Comparison of ENCODE assay signal across 8 cellular contexts in genomic region chr11:120334894-120335462, GRCh38. TPM values are rescaled to one million over a fixed set of nuclear protein-coding genes. Genes with fewer than 3 reads are reported as not detected.
DNase-seq lines count a peak whose midpoint lies in the region; ATAC-seq, FAIRE-seq and TF ChIP-seq lines count a peak whose summit lies in the region.

No MANE protein-coding gene starts in this region.

- H3K4me3 Mint-ChIP-seq in activated CD8-positive, alpha-beta T cell treated with anti-CD3 and anti-CD28 coated beads for 36 hours, result peak overlapping the region; percentile 58

- H3K27me3 Mint-ChIP-seq in activated CD8-positive, alpha-beta T cell treated with anti-CD3 and anti-CD28 coated beads for 36 hours, result peaks cover 40% of the 10 kb centered on the region

- peak; percentile 44 for ATAC-seq in activated CD8-positive, alpha-beta T cell treated with anti-CD3 and anti-CD28 coated beads for 36 hours
- no peak for ATAC-seq in HG03565 (IDR thresholded peaks at IDR 0.05; ENCODE audit: unreplicated experiment)

- no peak for TF ChIP-seq EP300 in stomach (IDR thresholded peaks at IDR 0.05)

- H3K36me3 ChIP-seq in mucosa of stomach (ENCODE audit: control insufficient read depth, insufficient read depth, low read length), result no peaks in the 10 kb centered on the region
- peaks cover 0 to 10% (median 8%) of the 10 kb centered on the region in 4 donors for H3K36me3 ChIP-seq in stomach

- peaks cover 28% of the 10 kb centered on the region for H3K4me1 Mint-ChIP-seq in activated CD8-positive, alpha-beta T cell treated with anti-CD3 and anti-CD28 coated beads for 36 hours (ENCODE audit: low read depth)

- TF ChIP-seq POLR2A in stomach (IDR thresholded peaks at IDR 0.05), result no peak

- TF ChIP-seq CTCF in D721Med (IDR thresholded peaks at IDR 0.05; ENCODE audit: insufficient read depth, missing control alignments) (peak; percentile 66), epithelial cell of proximal tubule (conservative IDR thresholded peaks at IDR 0.05; ENCODE audit: low read depth, low read length) (peak; percentile 73), stomach (IDR thresholded peaks at IDR 0.05) (peak in 5 of 7 experiments; percentile 45 to 74 (median 59))
- peak; percentile 58 for TF ChIP-seq CTCF in activated CD8-positive, alpha-beta T cell treated with anti-CD3 and anti-CD28 coated beads for 36 hours (IDR thresholded peaks at IDR 0.05)

- H3K36me3 Mint-ChIP-seq in activated CD8-positive, alpha-beta T cell treated with anti-CD3 and anti-CD28 coated beads for 36 hours (ENCODE audit: low read depth), result peaks cover 2% of the 10 kb centered on the region

- H3K9me3 ChIP-seq in mucosa of stomach (ENCODE audit: control insufficient read depth, low read length) (no peaks in the 10 kb centered on the region), stomach (no peaks in the 10 kb centered on the region)

- no peaks in the 10 kb centered on the region for H3K9me3 Mint-ChIP-seq in activated CD8-positive, alpha-beta T cell treated with anti-CD3 and anti-CD28 coated beads for 36 hours

- H3K27me3 ChIP-seq in mucosa of stomach (ENCODE audit: control insufficient read depth, insufficient read depth, low read length) (no peaks in the 10 kb centered on the region), stomach (no peaks in the 10 kb centered on the region)

- CTCF ChIA-PET in activated CD8-positive, alpha-beta T cell treated with anti-CD3 and anti-CD28 coated beads for 36 hours (lab: Charles Lee), result interaction anchor here (0.6 to 2.9 kb wide), 30 partner anchors 8 to 860 kb away, joined by 3 to 19 read pairs (median 3); partner anchors contain the start of genes GRIK4 and TLCD5

- no peak for DNase-seq in D721Med (ENCODE audit: insufficient read length, low spot score)
- peak; percentile 98 for DNase-seq in HT-29 (ENCODE audit: low spot score)
- peak; percentile 74 for DNase-seq in NCI-H82 (lab: John Stamatoyannopoulos, UW)
- DNase-seq in activated CD8-positive, alpha-beta T cell treated with anti-CD3 and anti-CD28 coated beads for 36 hours, result peak; percentile 72
- DNase-seq in epithelial cell of proximal tubule (ENCODE audit: low read depth), result no peak
- DNase-seq in stomach, result peak; percentile 64

- no peak for FAIRE-seq in D721Med (lab: Jason Lieb, UNC)

- H3K27ac ChIP-seq in stomach, result peak overlapping the region; percentile 32 to 100 (median 99)

- H3K4me1 ChIP-seq in mucosa of stomach (ENCODE audit: control insufficient read depth, insufficient read depth, low read length), result peaks cover 18% of the 10 kb centered on the region
- H3K4me1 ChIP-seq in stomach, result peaks cover 12 to 78% (median 57%) of the 10 kb centered on the region in 4 donors

- POLR2A ChIA-PET in activated CD8-positive, alpha-beta T cell treated with anti-CD3 and anti-CD28 coated beads for 36 hours (lab: Charles Lee), result interaction anchor here (0.6 to 1.2 kb wide), 2 partner anchors 19 to 97 kb away, joined by 3 to 5 read pairs; no protein-coding TSS in a partner anchor

- intact Hi-C loops in activated CD8-positive, alpha-beta T cell treated with anti-CD3 and anti-CD28 coated beads for 36 hours (cut with micrococcal nuclease), result loop anchor here (5.0 to 10.0 kb wide), 3 partner anchors 100 to 232 kb away; no protein-coding TSS in a partner anchor
- intact Hi-C loops in stomach (cut with DNase I; ENCODE audit: low total_unique reads), result no loop called here

- H3K4me3 ChIP-seq in epithelial cell of proximal tubule (ENCODE audit: low read depth, low read length) (peak overlapping the region; percentile 63), mucosa of stomach (ENCODE audit: low read length) (peak overlapping the region; percentile 38), stomach (peak overlapping the region; percentile 81 to 94 (median 88))

- no peak overlapping the region for H3K27ac Mint-ChIP-seq in activated CD8-positive, alpha-beta T cell treated with anti-CD3 and anti-CD28 coated beads for 36 hours

- H3K9ac ChIP-seq in mucosa of stomach (ENCODE audit: low read length), result peak overlapping the region; percentile 81

- WGBS in stomach, 5 donors, result 0 to 2% (median 1%) methylated on average over 8 of the region's 8 CpGs

RNA-seq across cellular contexts. Expression of gene ARHGEF12, which starts 1.2 kb away (rescaled TPM):
- 44.7 and 45.1 TPM in 2 replicates for total RNA-seq in HT-29 (2014; rRNA removed; shearing (Covaris generic))
- 10 to 100 TPM in 1 of 2 experiments, 1 to 10 TPM in 1; 9.6 to 10.2 TPM for total RNA-seq in activated CD8-positive, alpha-beta T cell treated with anti-CD3 and anti-CD28 coated beads for 36 hours
- total RNA-seq in epithelial cell of proximal tubule (29.4 and 36.5 TPM in 2 replicates), stomach (100 to 1,000 TPM in 2 of 5 donors, 10 to 100 TPM in 3; 30.4 to 186 (median 97.7) TPM)
- polyA plus RNA-seq in stomach, result 10 to 100 TPM; 11.5 to 23.5 (median 21.2) TPM

RNA-seq across cellular contexts. Expression of gene TLCD5, which starts 9.9 kb away (rescaled TPM):
- 0.38 and 0.44 TPM in 2 replicates for total RNA-seq in HT-29 (2014; rRNA removed; shearing (Covaris generic))
- under 1 TPM; 0.36 to 0.83 TPM for total RNA-seq in activated CD8-positive, alpha-beta T cell treated with anti-CD3 and anti-CD28 coated beads for 36 hours
- 4.7 and 23.1 TPM in 2 replicates for total RNA-seq in epithelial cell of proximal tubule
- total RNA-seq in stomach, result 10 to 100 TPM in 1 of 5 donors, 1 to 10 TPM in 2, under 1 TPM in 1, not detected in 1; 0.58 to 81.2 (median 6.3) TPM
- 1 to 10 TPM in 1 of 3 donors, under 1 TPM in 2; 0.76 to 1.8 (median 0.93) TPM for polyA plus RNA-seq in stomach

Comparison
In these comparisons a context has a peak if more than half of its experiments do, and no peak if none do; other contexts are left out.
1. DNase-seq: peak in HT-29 (single experiment), NCI-H82 (single experiment), activated CD8-positive, alpha-beta T cell treated with anti-CD3 and anti-CD28 coated beads for 36 hours (single experiment) and stomach (single experiment); none in D721Med (single experiment) and epithelial cell of proximal tubule (single experiment).
2. H3K4me3 ChIP-seq: peak in every context shown above with its lines; median percentile 88 in stomach; 63 in epithelial cell of proximal tubule; 38 in mucosa of stomach.
3. Peak in every context shown above with its lines, with median percentiles within 50 percentile points of each other: CTCF ChIP-seq.